1 cellular context compared by ENCODE assay signal in the genomic region with DNA sequence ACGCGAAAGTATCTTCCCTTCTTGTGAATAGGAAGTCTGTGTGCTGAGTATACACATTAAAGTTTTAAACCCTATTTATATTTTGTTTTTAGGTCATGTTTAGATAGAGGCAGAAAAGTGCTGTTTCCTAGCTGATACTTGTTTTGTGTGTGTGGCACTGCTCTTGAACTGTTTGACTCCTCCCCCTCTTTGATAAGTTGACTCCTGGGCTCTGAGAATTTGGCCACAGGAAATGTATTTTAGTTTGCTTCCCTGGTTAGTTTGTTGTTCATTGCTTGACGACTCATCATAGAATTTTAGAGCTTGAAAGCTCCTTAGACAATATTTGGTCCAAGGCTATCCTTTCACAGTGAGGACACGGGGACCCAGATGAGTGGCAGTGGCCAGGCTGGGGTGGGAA.
TF ChIP-seq lines count a peak whose summit lies in the region.

No MANE protein-coding gene starts in this region.

TF ChIP-seq in GM23338, 12 proteins besides CTCF, POLR2A, EP300 and RAD21:
- TF ChIP-seq, protein P1, sequence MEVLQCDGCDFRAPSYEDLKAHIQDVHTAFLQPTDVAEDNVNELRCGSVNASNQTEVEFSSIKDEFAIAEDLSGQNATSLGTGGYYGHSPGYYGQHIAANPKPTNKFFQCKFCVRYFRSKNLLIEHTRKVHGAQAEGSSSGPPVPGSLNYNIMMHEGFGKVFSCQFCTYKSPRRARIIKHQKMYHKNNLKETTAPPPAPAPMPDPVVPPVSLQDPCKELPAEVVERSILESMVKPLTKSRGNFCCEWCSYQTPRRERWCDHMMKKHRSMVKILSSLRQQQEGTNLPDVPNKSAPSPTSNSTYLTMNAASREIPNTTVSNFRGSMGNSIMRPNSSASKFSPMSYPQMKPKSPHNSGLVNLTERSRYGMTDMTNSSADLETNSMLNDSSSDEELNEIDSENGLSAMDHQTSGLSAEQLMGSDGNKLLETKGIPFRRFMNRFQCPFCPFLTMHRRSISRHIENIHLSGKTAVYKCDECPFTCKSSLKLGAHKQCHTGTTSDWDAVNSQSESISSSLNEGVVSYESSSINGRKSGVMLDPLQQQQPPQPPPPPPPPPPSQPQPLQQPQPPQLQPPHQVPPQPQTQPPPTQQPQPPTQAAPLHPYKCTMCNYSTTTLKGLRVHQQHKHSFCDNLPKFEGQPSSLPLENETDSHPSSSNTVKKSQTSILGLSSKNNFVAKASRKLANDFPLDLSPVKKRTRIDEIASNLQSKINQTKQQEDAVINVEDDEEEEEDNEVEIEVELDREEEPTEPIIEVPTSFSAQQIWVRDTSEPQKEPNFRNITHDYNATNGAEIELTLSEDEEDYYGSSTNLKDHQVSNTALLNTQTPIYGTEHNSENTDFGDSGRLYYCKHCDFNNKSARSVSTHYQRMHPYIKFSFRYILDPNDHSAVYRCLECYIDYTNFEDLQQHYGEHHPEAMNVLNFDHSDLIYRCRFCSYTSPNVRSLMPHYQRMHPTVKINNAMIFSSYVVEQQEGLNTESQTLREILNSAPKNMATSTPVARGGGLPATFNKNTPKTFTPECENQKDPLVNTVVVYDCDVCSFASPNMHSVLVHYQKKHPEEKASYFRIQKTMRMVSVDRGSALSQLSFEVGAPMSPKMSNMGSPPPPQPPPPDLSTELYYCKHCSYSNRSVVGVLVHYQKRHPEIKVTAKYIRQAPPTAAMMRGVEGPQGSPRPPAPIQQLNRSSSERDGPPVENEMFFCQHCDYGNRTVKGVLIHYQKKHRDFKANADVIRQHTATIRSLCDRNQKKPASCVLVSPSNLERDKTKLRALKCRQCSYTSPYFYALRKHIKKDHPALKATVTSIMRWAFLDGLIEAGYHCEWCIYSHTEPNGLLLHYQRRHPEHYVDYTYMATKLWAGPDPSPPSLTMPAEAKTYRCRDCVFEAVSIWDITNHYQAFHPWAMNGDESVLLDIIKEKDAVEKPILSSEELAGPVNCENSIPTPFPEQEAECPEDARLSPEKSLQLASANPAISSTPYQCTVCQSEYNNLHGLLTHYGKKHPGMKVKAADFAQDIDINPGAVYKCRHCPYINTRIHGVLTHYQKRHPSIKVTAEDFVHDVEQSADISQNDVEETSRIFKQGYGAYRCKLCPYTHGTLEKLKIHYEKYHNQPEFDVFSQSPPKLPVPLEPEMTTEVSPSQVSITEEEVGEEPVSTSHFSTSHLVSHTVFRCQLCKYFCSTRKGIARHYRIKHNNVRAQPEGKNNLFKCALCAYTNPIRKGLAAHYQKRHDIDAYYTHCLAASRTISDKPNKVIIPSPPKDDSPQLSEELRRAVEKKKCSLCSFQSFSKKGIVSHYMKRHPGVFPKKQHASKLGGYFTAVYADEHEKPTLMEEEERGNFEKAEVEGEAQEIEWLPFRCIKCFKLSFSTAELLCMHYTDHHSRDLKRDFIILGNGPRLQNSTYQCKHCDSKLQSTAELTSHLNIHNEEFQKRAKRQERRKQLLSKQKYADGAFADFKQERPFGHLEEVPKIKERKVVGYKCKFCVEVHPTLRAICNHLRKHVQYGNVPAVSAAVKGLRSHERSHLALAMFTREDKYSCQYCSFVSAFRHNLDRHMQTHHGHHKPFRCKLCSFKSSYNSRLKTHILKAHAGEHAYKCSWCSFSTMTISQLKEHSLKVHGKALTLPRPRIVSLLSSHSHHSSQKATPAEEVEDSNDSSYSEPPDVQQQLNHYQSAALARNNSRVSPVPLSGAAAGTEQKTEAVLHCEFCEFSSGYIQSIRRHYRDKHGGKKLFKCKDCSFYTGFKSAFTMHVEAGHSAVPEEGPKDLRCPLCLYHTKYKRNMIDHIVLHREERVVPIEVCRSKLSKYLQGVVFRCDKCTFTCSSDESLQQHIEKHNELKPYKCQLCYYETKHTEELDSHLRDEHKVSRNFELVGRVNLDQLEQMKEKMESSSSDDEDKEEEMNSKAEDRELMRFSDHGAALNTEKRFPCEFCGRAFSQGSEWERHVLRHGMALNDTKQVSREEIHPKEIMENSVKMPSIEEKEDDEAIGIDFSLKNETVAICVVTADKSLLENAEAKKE (CRISPR knock-in tag; IDR thresholded peaks at IDR 0.05) = no peak
- TF ChIP-seq POLR2AphosphoS5 (IDR thresholded peaks at IDR 0.05; ENCODE audit: low read depth) (no peak), JUNB (IDR thresholded peaks at IDR 0.05; ENCODE audit: unreplicated experiment) (no peak), ETS1 (IDR thresholded peaks at IDR 0.05) (no peak), CREB1 (CRISPR knock-in tag; IDR thresholded peaks at IDR 0.05; ENCODE audit: low read depth) (no peak)
